ENCODE assay signal across 13 cellular contexts in genomic region chr6:88864347-88865057, GRCh38.
"Had no signal": no experiment of that assay in that cellular context is flagged by ENCODE, and none has a peak within 500 bp of the region (broad histone marks: within the 10 kb centered on the region; RNA-seq: fewer than 3 reads in every experiment).

No MANE protein-coding gene starts in this region.

- DNase-seq: activated CD4-positive, alpha-beta T cell treated with anti-CD3 and anti-CD28 coated beads for 48 hours; activated naive CD4-positive, alpha-beta T cell treated with anti-CD3 and anti-CD28 coated beads for 36 hours; amniotic stem cell; effector memory CD4-positive, alpha-beta T cell; gastrocnemius medialis; kidney; left ventricle myocardium superior; mesenchymal stem cell; stimulated activated CD4-positive, alpha-beta T cell treated with anti-CD3 and anti-CD28 coated beads, Interleukin-12 subunit alpha, Interleukin-12 subunit beta, amount 100 ng/mL, for 4 hours; stimulated activated naive CD4-positive, alpha-beta T cell treated with Interleukin-2 at 50 U/mL for 16 hours; upper lobe of left lung had no signal

- H3K9me3 Mint-ChIP-seq: activated naive CD4-positive, alpha-beta T cell treated with anti-CD3 and anti-CD28 coated beads for 36 hours; brain; central memory CD8-positive, alpha-beta T cell had no signal

- ATAC-seq: gastrocnemius medialis, left ventricle myocardium superior had no signal

- H3K4me3 Mint-ChIP-seq: activated naive CD4-positive, alpha-beta T cell treated with anti-CD3 and anti-CD28 coated beads for 36 hours; brain; central memory CD8-positive, alpha-beta T cell had no signal

- H3K27ac Mint-ChIP-seq: brain had no signal

- H3K27me3 Mint-ChIP-seq: central memory CD8-positive, alpha-beta T cell had no signal
